In the genomic region with DNA sequence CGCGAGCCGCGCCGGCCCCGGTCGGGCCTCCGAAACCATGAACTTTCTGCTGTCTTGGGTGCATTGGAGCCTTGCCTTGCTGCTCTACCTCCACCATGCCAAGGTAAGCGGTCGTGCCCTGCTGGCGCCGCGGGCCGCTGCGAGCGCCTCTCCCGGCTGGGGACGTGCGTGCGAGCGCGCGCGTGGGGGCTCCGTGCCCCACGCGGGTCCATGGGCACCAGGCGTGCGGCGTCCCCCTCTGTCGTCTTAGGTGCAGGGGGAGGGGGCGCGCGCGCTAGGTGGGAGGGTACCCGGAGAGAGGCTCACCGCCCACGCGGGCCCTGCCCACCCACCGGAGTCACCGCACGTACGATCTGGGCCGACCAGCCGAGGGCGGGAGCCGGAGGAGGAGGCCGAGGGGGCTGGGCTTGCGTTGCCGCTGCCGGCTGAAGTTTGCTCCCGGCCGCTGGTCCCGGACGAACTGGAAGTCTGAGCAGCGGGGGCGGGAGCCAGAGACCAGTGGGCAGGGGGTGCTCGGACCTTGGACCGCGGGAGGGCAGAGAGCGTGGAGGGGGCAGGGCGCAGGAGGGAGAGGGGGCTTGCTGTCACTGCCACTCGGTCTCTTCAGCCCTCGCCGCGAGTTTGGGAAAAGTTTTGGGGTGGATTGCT, we compare ENCODE assay signal across 8 cellular contexts. TPM values are rescaled to one million over a fixed set of nuclear protein-coding genes. Genes with fewer than 3 reads are reported as not detected.
DNase-seq lines count a peak whose midpoint lies in the region; ATAC-seq and TF ChIP-seq lines count a peak whose summit lies in the region.

No MANE protein-coding gene starts in this region.

- H3K9me3 ChIP-seq in muscle layer of duodenum (ENCODE audit: control insufficient read depth in 1 of 2, low read length in 2 of 2), result no peaks in the 10 kb centered on the region

- H3K36me3 ChIP-seq in ACC112 (ENCODE audit: insufficient read depth, low read length), result peaks cover 12% of the 10 kb centered on the region; the same call in 1 of the 2 replicates
- peaks cover 0 to 3% of the 10 kb centered on the region in 2 donors for H3K36me3 ChIP-seq in muscle layer of duodenum (ENCODE audit: control insufficient read depth in 1 of 2, insufficient read depth in 2 of 2, low read length in 2 of 2)

- peaks cover 63% of the 10 kb centered on the region for H3K79me2 ChIP-seq in ACC112 (ENCODE audit: control insufficient read depth, insufficient read depth, low read length, unreplicated experiment)

- ATAC-seq in GM19035 (IDR thresholded peaks at IDR 0.05; ENCODE audit: unreplicated experiment) (peak; percentile 23), GM21737 (IDR thresholded peaks at IDR 0.05; ENCODE audit: unreplicated experiment) (no peak)

- H3K4me1 ChIP-seq in ACC112 (ENCODE audit: control insufficient read depth, insufficient read depth, low read length, unreplicated experiment), result peaks cover 38% of the 10 kb centered on the region
- H3K4me1 ChIP-seq in muscle layer of duodenum (ENCODE audit: control insufficient read depth in 1 of 2, insufficient read depth in 2 of 2, low read length in 2 of 2), result peaks cover 18 to 51% of the 10 kb centered on the region in 2 donors

- peak overlapping the region; percentile 97 for H3K4me3 ChIP-seq in ACC112 (ENCODE audit: low read depth, low read length)
- peak overlapping the region; percentile 62 for H3K4me3 ChIP-seq in epithelial cell of proximal tubule (ENCODE audit: low read depth, low read length)
- H3K4me3 ChIP-seq in muscle layer of duodenum (ENCODE audit: low read depth in 1 of 2, low read length in 2 of 2), result peak overlapping the region; percentile 86 to 92

- DNase-seq in NCI-H526 treated with DMSO at 0.1 percent for 48 hours (lab: John Stamatoyannopoulos, UW) (peak; percentile 72), activated T-cell treated with anti-CD3 and anti-CD28 coated beads for 48 hours (ENCODE audit: low read depth) (peak; percentile 65), epithelial cell of proximal tubule (ENCODE audit: low read depth) (no peak)
- peak; percentile 68 for DNase-seq in stimulated activated naive CD4-positive, alpha-beta T cell treated with Interleukin-2 at 50 U/mL for 16 hours (lab: John Stamatoyannopoulos, UW)

- no peak overlapping the region for H2AFZ ChIP-seq in ACC112 (ENCODE audit: low read length, unreplicated experiment)

- no peaks in the 10 kb centered on the region for H3K27me3 ChIP-seq in ACC112 (ENCODE audit: insufficient read depth, low read length)
- H3K27me3 ChIP-seq in muscle layer of duodenum (ENCODE audit: low read depth, low read length), result no peaks in the 10 kb centered on the region

- H3K27ac ChIP-seq in ACC112 (ENCODE audit: low read depth, low read length) (peak overlapping the region; percentile 84), muscle layer of duodenum (ENCODE audit: low read length) (peak overlapping the region; percentile 92)

- TF ChIP-seq CTCF in epithelial cell of proximal tubule (conservative IDR thresholded peaks at IDR 0.05; ENCODE audit: low read depth, low read length), result no peak

RNA-seq across cellular contexts. Expression of gene VEGFA, which starts 1.3 kb away (rescaled TPM):
- total RNA-seq in epithelial cell of proximal tubule, result 103 and 120 TPM in 2 replicates
